Comparison of ENCODE assay signal across 18 cellular contexts in genomic region chr2:25405871-25406270, GRCh38.
A peak's percentile ranks its signal among the peaks of the same experiment; 100 is the strongest.
DNase-seq lines count a peak whose midpoint lies in the region; ATAC-seq, FAIRE-seq and TF ChIP-seq lines count a peak whose summit lies in the region.
"Had no signal": no experiment of that assay in that cellular context is flagged by ENCODE, and none has a peak within 500 bp of the region (broad histone marks: within the 10 kb centered on the region; RNA-seq: fewer than 3 reads in every experiment).

No MANE protein-coding gene starts in this region.

- H3K4me3 Mint-ChIP-seq in stimulated activated naive CD8-positive, alpha-beta T cell treated with anti-CD3 and anti-CD28 coated beads, Interleukin-15, Interleukin-2, amounts not matched to agents 100 ng/mL and 50 ng/mL, for 24 hours, result no peak overlapping the region
- H3K4me3 Mint-ChIP-seq in activated naive CD8-positive, alpha-beta T cell treated with anti-CD3 and anti-CD28 coated beads, Interleukin-2, amount 50 U/mL, for 24 hours, result no peak overlapping the region
- H3K4me3 Mint-ChIP-seq in stimulated activated memory B cell treated with anti-CD40 and anti-IgM and Interleukin-4, amounts not matched to agents 10 μg/mL and 1 μg/mL and 100 μg/mL, for 72 hours, result no peak overlapping the region
- H3K4me3 Mint-ChIP-seq: CD8-positive, alpha-beta memory T cell had no signal

- no peak overlapping the region for H3K9ac ChIP-seq in SU-DHL-6 (ENCODE audit: low read length)
- H3K9ac ChIP-seq: BLaER1, GM23248 had no signal

- no peaks in the 10 kb centered on the region for H3K79me2 ChIP-seq in SU-DHL-6 (ENCODE audit: insufficient read depth, low read length)

- H2AFZ ChIP-seq in SU-DHL-6 (ENCODE audit: low read depth, low read length, severe bottlenecking), result no peak overlapping the region
- H2AFZ ChIP-seq: GM23248 had no signal

- peaks cover 47% of the 10 kb centered on the region for H3K4me1 Mint-ChIP-seq in stimulated activated naive CD8-positive, alpha-beta T cell treated with anti-CD3 and anti-CD28 coated beads, Interleukin-15, Interleukin-2, amounts not matched to agents 100 ng/mL and 50 ng/mL, for 24 hours (ENCODE audit: low read depth)
- H3K4me1 Mint-ChIP-seq in activated naive CD8-positive, alpha-beta T cell treated with anti-CD3 and anti-CD28 coated beads, Interleukin-2, amount 50 U/mL, for 24 hours, result peaks cover 39% of the 10 kb centered on the region
- peaks cover 76% of the 10 kb centered on the region for H3K4me1 Mint-ChIP-seq in stimulated activated memory B cell treated with anti-CD40 and anti-IgM and Interleukin-4, amounts not matched to agents 10 μg/mL and 1 μg/mL and 100 μg/mL, for 72 hours

- H3K9me3 Mint-ChIP-seq in stimulated activated naive CD8-positive, alpha-beta T cell treated with anti-CD3 and anti-CD28 coated beads, Interleukin-15, Interleukin-2, amounts not matched to agents 100 ng/mL and 50 ng/mL, for 24 hours, result no peaks in the 10 kb centered on the region
- no peaks in the 10 kb centered on the region for H3K9me3 Mint-ChIP-seq in activated naive CD8-positive, alpha-beta T cell treated with anti-CD3 and anti-CD28 coated beads, Interleukin-2, amount 50 U/mL, for 24 hours
- no peaks in the 10 kb centered on the region for H3K9me3 Mint-ChIP-seq in stimulated activated memory B cell treated with anti-CD40 and anti-IgM and Interleukin-4, amounts not matched to agents 10 μg/mL and 1 μg/mL and 100 μg/mL, for 72 hours
- H3K9me3 Mint-ChIP-seq: CD8-positive, alpha-beta memory T cell had no signal

- H3K4me3 ChIP-seq in SU-DHL-6 (ENCODE audit: insufficient read depth, low read length, poor library complexity, severe bottlenecking), result no peak overlapping the region
- H3K4me3 ChIP-seq: A549, BLaER1, GM12878, GM23248 had no signal

- H3K9me3 ChIP-seq in SU-DHL-6 (ENCODE audit: insufficient read depth, low read length), result no peaks in the 10 kb centered on the region
- H3K9me3 ChIP-seq: A549, BLaER1 had no signal

- no peaks in the 10 kb centered on the region for H3K27me3 Mint-ChIP-seq in stimulated activated naive CD8-positive, alpha-beta T cell treated with anti-CD3 and anti-CD28 coated beads, Interleukin-15, Interleukin-2, amounts not matched to agents 100 ng/mL and 50 ng/mL, for 24 hours
- H3K27me3 Mint-ChIP-seq in activated naive CD8-positive, alpha-beta T cell treated with anti-CD3 and anti-CD28 coated beads, Interleukin-2, amount 50 U/mL, for 24 hours, result no peaks in the 10 kb centered on the region
- H3K27me3 Mint-ChIP-seq in stimulated activated memory B cell treated with anti-CD40 and anti-IgM and Interleukin-4, amounts not matched to agents 10 μg/mL and 1 μg/mL and 100 μg/mL, for 72 hours, result no peaks in the 10 kb centered on the region
- H3K27me3 Mint-ChIP-seq: CD8-positive, alpha-beta memory T cell had no signal

- H3K27me3 ChIP-seq in SU-DHL-6 (ENCODE audit: low read length), result no peaks in the 10 kb centered on the region
- H3K27me3 ChIP-seq: BLaER1 had no signal

- H3F3A ChIP-seq in SU-DHL-6 (ENCODE audit: insufficient read depth), result peaks cover 82% of the 10 kb centered on the region

- TF ChIP-seq CTCF in SU-DHL-6 (IDR thresholded peaks at IDR 0.05; ENCODE audit: insufficient read depth, low read length, poor library complexity, severe bottlenecking) (no peak), D721Med (IDR thresholded peaks at IDR 0.05; ENCODE audit: insufficient read depth, missing control alignments) (no peak)

- H4K20me1 ChIP-seq in SU-DHL-6 (ENCODE audit: low read depth, low read length), result no peaks in the 10 kb centered on the region
- H4K20me1 ChIP-seq: BLaER1 had no signal

- H3K4me2 ChIP-seq in SU-DHL-6 (ENCODE audit: low read depth, low read length, poor library complexity, severe bottlenecking), result no peak overlapping the region
- H3K4me2 ChIP-seq: A549, BLaER1 had no signal

- H3K9me2 ChIP-seq in SU-DHL-6 (replicated peaks; ENCODE audit: insufficient read depth, low read length), result no peaks in the 10 kb centered on the region

- no peaks in the 10 kb centered on the region for H3K36me3 Mint-ChIP-seq in stimulated activated naive CD8-positive, alpha-beta T cell treated with anti-CD3 and anti-CD28 coated beads, Interleukin-15, Interleukin-2, amounts not matched to agents 100 ng/mL and 50 ng/mL, for 24 hours (ENCODE audit: low read depth)
- peaks cover 2% of the 10 kb centered on the region for H3K36me3 Mint-ChIP-seq in activated naive CD8-positive, alpha-beta T cell treated with anti-CD3 and anti-CD28 coated beads, Interleukin-2, amount 50 U/mL, for 24 hours (ENCODE audit: low read depth)
- H3K36me3 Mint-ChIP-seq in stimulated activated memory B cell treated with anti-CD40 and anti-IgM and Interleukin-4, amounts not matched to agents 10 μg/mL and 1 μg/mL and 100 μg/mL, for 72 hours, result no peaks in the 10 kb centered on the region

- no peaks in the 10 kb centered on the region for H3K36me3 ChIP-seq in SU-DHL-6 (ENCODE audit: low read length)
- H3K36me3 ChIP-seq: BLaER1 had no signal

- no peak for ATAC-seq in stimulated activated naive CD8-positive, alpha-beta T cell treated with anti-CD3 and anti-CD28 coated beads, Interleukin-15, Interleukin-2, amounts not matched to agents 100 U/mL and 50 U/mL, for 24 hours
- ATAC-seq in activated naive CD8-positive, alpha-beta T cell treated with anti-CD3 and anti-CD28 coated beads, Interleukin-2, amount 50 U/mL, for 24 hours, result no peak
- no peak for ATAC-seq in stimulated activated memory B cell treated with anti-CD40 and anti-IgM and Interleukin-4, amounts not matched to agents 10 μg/mL and 1 μg/mL and 100 μg/mL, for 72 hours
- ATAC-seq: A549, GM12878 had no signal

- no peak for DNase-seq in stimulated activated naive CD8-positive, alpha-beta T cell treated with anti-CD3 and anti-CD28 coated beads, Interleukin-15, Interleukin-2, amounts not matched to agents 100 U/mL and 50 U/mL, for 24 hours
- no peak for DNase-seq in activated naive CD8-positive, alpha-beta T cell treated with anti-CD3 and anti-CD28 coated beads, Interleukin-2, amount 50 U/mL, for 24 hours
- no peak for DNase-seq in SKM-1 (lab: John Stamatoyannopoulos, UW; ENCODE audit: unreplicated experiment)
- no peak for DNase-seq in D721Med (ENCODE audit: insufficient read length, low spot score)
- DNase-seq in activated gamma-delta T cell treated with Interleukin-2 at 50 U/mL for 16 hours, result no peak
- DNase-seq: Calu3; CD8-positive, alpha-beta memory T cell; DMS79; GM23248; H7 had no signal

- peak overlapping the region; percentile 52 for H3K27ac Mint-ChIP-seq in stimulated activated naive CD8-positive, alpha-beta T cell treated with anti-CD3 and anti-CD28 coated beads, Interleukin-15, Interleukin-2, amounts not matched to agents 100 ng/mL and 50 ng/mL, for 24 hours
- H3K27ac Mint-ChIP-seq in activated naive CD8-positive, alpha-beta T cell treated with anti-CD3 and anti-CD28 coated beads, Interleukin-2, amount 50 U/mL, for 24 hours, result peak overlapping the region; percentile 61
- H3K27ac Mint-ChIP-seq in stimulated activated memory B cell treated with anti-CD40 and anti-IgM and Interleukin-4, amounts not matched to agents 10 μg/mL and 1 μg/mL and 100 μg/mL, for 72 hours, result peak overlapping the region; percentile 63

- FAIRE-seq in D721Med (lab: Jason Lieb, UNC), result no peak
- FAIRE-seq: A549, GM12878, GM18507 had no signal

- H3K27ac ChIP-seq in SU-DHL-6 (ENCODE audit: low read depth, low read length), result peak overlapping the region; percentile 100
- H3K27ac ChIP-seq: A549, BLaER1, GM23248, HL-60 had no signal
